ENCODE assay signal across 12 cellular contexts in the genomic region with DNA sequence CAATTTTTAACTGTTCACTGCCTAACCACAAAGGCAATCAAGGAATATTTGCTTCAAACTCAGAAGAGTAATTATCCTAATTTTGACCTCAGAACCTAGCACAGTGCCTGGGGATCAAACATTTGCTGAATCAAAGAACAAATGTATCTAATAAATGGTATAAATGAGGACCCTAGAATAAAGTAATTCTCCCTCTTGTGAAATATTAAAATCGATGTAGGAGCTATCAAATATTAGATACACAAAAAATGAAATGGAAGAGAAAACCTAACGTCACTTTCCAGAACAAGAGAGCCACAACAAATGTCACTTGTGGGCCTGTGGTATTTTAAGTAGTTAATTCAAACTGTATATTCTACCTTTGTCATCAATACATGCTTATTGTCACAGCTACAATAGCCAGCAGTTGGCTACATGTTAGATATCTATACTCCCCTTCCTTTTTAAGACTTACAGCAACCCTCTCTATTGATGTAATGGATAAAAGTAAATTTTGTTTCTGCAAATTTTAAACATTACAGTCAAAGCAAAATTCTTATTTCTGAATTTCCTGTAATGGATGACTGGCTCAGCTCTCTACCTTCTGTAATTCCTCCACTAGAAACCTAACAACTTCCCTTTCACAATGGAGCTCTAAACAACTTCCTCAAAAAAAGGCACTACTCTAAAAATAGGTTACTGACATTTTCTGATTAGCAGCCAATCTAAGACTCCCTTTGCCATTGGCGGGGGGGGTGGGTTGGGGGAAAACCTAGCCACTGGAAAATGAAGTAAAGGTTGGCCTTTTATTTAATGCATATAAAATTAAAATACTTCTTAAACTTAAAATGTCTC. TPM values are rescaled to one million over a fixed set of nuclear protein-coding genes. Genes with fewer than 3 reads are reported as not detected.
DNase-seq lines count a peak whose midpoint lies in the region; ATAC-seq and TF ChIP-seq lines count a peak whose summit lies in the region.
"Had no signal": no experiment of that assay in that cellular context is flagged by ENCODE, and none has a peak within 500 bp of the region (broad histone marks: within the 10 kb centered on the region; RNA-seq: fewer than 3 reads in every experiment).

No MANE protein-coding gene starts in this region.

- DNase-seq in activated T-cell treated with anti-CD3 and anti-CD28 coated beads, Interleukin-2, amount 50 U/mL, for 72 hours, result no peak
- DNase-seq in activated T-cell treated with anti-CD3 and anti-CD28 coated beads, Interleukin-2, amount 50 U/mL, for 4 hours, result no peak
- DNase-seq in SKM-1 (lab: John Stamatoyannopoulos, UW; ENCODE audit: unreplicated experiment), result peak; percentile 87
- DNase-seq in cardiac muscle cell (ENCODE audit: low read depth in 1 of 2, low spot score in 1 of 2), result peak in 1 of 2 donors; percentile 36
- no peak for DNase-seq in upper lobe of right lung
- DNase-seq in activated naive CD4-positive, alpha-beta T cell treated with anti-CD3 and anti-CD28 coated beads for 36 hours, result no peak
- DNase-seq: ACHN; activated naive CD4-positive, alpha-beta T cell treated with anti-CD3 and anti-CD28 coated beads, Interleukin-2, amount 10 ng/mL, durations not matched to agents 7 days and 5 days had no signal

- CTCF ChIA-PET in activated naive CD4-positive, alpha-beta T cell treated with anti-CD3 and anti-CD28 coated beads for 36 hours (lab: Charles Lee), result interaction anchor here (1.7 kb wide), 1 partner anchor 71 kb away, joined by 3 read pairs; no protein-coding TSS in a partner anchor

- H3K36me3 ChIP-seq in cardiac muscle cell (peaks cover 5% of the 10 kb centered on the region), upper lobe of right lung (no peaks in the 10 kb centered on the region)

- H3K4me1 ChIP-seq in cardiac muscle cell (ENCODE audit: low read depth) (peaks cover 45% of the 10 kb centered on the region), upper lobe of right lung (peaks cover 49% of the 10 kb centered on the region)

- peaks cover 86% of the 10 kb centered on the region for H3K4me1 Mint-ChIP-seq in activated T-cell treated with anti-CD3 and anti-CD28 coated beads, Interleukin-2, amount 50 U/mL, for 72 hours (ENCODE audit: low read depth)
- peaks cover 80% of the 10 kb centered on the region for H3K4me1 Mint-ChIP-seq in activated T-cell treated with anti-CD3 and anti-CD28 coated beads, Interleukin-2, amount 50 U/mL, for 4 hours (ENCODE audit: low read depth)
- H3K4me1 Mint-ChIP-seq in activated naive CD4-positive, alpha-beta T cell treated with anti-CD3 and anti-CD28 coated beads for 36 hours (ENCODE audit: low read depth), result peaks cover 79% of the 10 kb centered on the region

- peak overlapping the region; percentile 61 for H3K27ac ChIP-seq in cardiac muscle cell
- H3K27ac ChIP-seq in upper lobe of right lung, result no peak overlapping the region

- no peaks in the 10 kb centered on the region for H3K9me3 Mint-ChIP-seq in activated T-cell treated with anti-CD3 and anti-CD28 coated beads, Interleukin-2, amount 50 U/mL, for 72 hours
- no peaks in the 10 kb centered on the region for H3K9me3 Mint-ChIP-seq in activated T-cell treated with anti-CD3 and anti-CD28 coated beads, Interleukin-2, amount 50 U/mL, for 4 hours
- H3K9me3 Mint-ChIP-seq in activated naive CD4-positive, alpha-beta T cell treated with anti-CD3 and anti-CD28 coated beads for 36 hours, result no peaks in the 10 kb centered on the region
- H3K9me3 Mint-ChIP-seq: activated naive CD4-positive, alpha-beta T cell treated with anti-CD3 and anti-CD28 coated beads, Interleukin-2, amount 10 ng/mL, durations not matched to agents 7 days and 5 days; T-helper 1 cell treated with Interleukin-12 subunit alpha and Interleukin-12 subunit beta and Interleukin-4 antibody, amounts not matched to agents 30 μg/mL and 1 μg/mL, for 36 hours had no signal

- peaks cover 5 to 23% of the 10 kb centered on the region in 2 donors for H3K36me3 Mint-ChIP-seq in activated T-cell treated with anti-CD3 and anti-CD28 coated beads, Interleukin-2, amount 50 U/mL, for 72 hours (ENCODE audit: insufficient read depth in 2 of 2)
- H3K36me3 Mint-ChIP-seq in activated T-cell treated with anti-CD3 and anti-CD28 coated beads, Interleukin-2, amount 50 U/mL, for 4 hours (ENCODE audit: insufficient read depth), result peaks cover 30% of the 10 kb centered on the region
- H3K36me3 Mint-ChIP-seq in activated naive CD4-positive, alpha-beta T cell treated with anti-CD3 and anti-CD28 coated beads for 36 hours (ENCODE audit: low read depth), result peaks cover 37% of the 10 kb centered on the region

- H3K4me3 Mint-ChIP-seq in activated T-cell treated with anti-CD3 and anti-CD28 coated beads, Interleukin-2, amount 50 U/mL, for 72 hours, result no peak overlapping the region
- H3K4me3 Mint-ChIP-seq in activated T-cell treated with anti-CD3 and anti-CD28 coated beads, Interleukin-2, amount 50 U/mL, for 4 hours, result no peak overlapping the region
- H3K4me3 Mint-ChIP-seq in activated naive CD4-positive, alpha-beta T cell treated with anti-CD3 and anti-CD28 coated beads for 36 hours, result no peak overlapping the region
- H3K4me3 Mint-ChIP-seq: activated naive CD4-positive, alpha-beta T cell treated with anti-CD3 and anti-CD28 coated beads, Interleukin-2, amount 10 ng/mL, durations not matched to agents 7 days and 5 days; T-helper 1 cell treated with Interleukin-12 subunit alpha and Interleukin-12 subunit beta and Interleukin-4 antibody, amounts not matched to agents 30 μg/mL and 1 μg/mL, for 36 hours had no signal

- no peak for TF ChIP-seq CTCF in cardiac muscle cell (IDR thresholded peaks at IDR 0.05; ENCODE audit: low read depth, low read length)
- no peak for TF ChIP-seq CTCF in upper lobe of right lung (IDR thresholded peaks at IDR 0.05)

- H3K9me3 ChIP-seq in cardiac muscle cell (ENCODE audit: low read depth) (no peaks in the 10 kb centered on the region), upper lobe of right lung (no peaks in the 10 kb centered on the region)

- H3K27me3 ChIP-seq in cardiac muscle cell (no peaks in the 10 kb centered on the region), upper lobe of right lung (no peaks in the 10 kb centered on the region)

- intact Hi-C loops in upper lobe of right lung (cut with DNase I), result no loop called here
- intact Hi-C loops in activated naive CD4-positive, alpha-beta T cell treated with anti-CD3 and anti-CD28 coated beads for 36 hours (cut with micrococcal nuclease), result loop anchor here (1.0 kb wide), 2 partner anchors 18 to 36 kb away; no protein-coding TSS in a partner anchor

- H3K27ac Mint-ChIP-seq in activated T-cell treated with anti-CD3 and anti-CD28 coated beads, Interleukin-2, amount 50 U/mL, for 72 hours, result peak overlapping the region; percentile 61
- H3K27ac Mint-ChIP-seq in activated naive CD4-positive, alpha-beta T cell treated with anti-CD3 and anti-CD28 coated beads for 36 hours, result no peak overlapping the region
- H3K27ac Mint-ChIP-seq: activated naive CD4-positive, alpha-beta T cell treated with anti-CD3 and anti-CD28 coated beads, Interleukin-2, amount 10 ng/mL, durations not matched to agents 7 days and 5 days; T-helper 1 cell treated with Interleukin-12 subunit alpha and Interleukin-12 subunit beta and Interleukin-4 antibody, amounts not matched to agents 30 μg/mL and 1 μg/mL, for 36 hours had no signal

- ATAC-seq in activated T-cell treated with anti-CD3 and anti-CD28 coated beads, Interleukin-2, amount 50 U/mL, for 72 hours (replicated peaks in 1 of 2), result no peak
- ATAC-seq in activated T-cell treated with anti-CD3 and anti-CD28 coated beads, Interleukin-2, amount 50 U/mL, for 4 hours, result no peak
- ATAC-seq in upper lobe of right lung (peak; percentile 76), HG03432 (IDR thresholded peaks at IDR 0.05; ENCODE audit: unreplicated experiment) (no peak), HG03378 (IDR thresholded peaks at IDR 0.05; ENCODE audit: unreplicated experiment) (no peak)

- H3K27me3 Mint-ChIP-seq in activated T-cell treated with anti-CD3 and anti-CD28 coated beads, Interleukin-2, amount 50 U/mL, for 72 hours (ENCODE audit: low read depth), result no peaks in the 10 kb centered on the region
- H3K27me3 Mint-ChIP-seq in activated T-cell treated with anti-CD3 and anti-CD28 coated beads, Interleukin-2, amount 50 U/mL, for 4 hours (ENCODE audit: low read depth), result no peaks in the 10 kb centered on the region
- no peaks in the 10 kb centered on the region for H3K27me3 Mint-ChIP-seq in activated naive CD4-positive, alpha-beta T cell treated with anti-CD3 and anti-CD28 coated beads for 36 hours (ENCODE audit: low read depth)
- H3K27me3 Mint-ChIP-seq: activated naive CD4-positive, alpha-beta T cell treated with anti-CD3 and anti-CD28 coated beads, Interleukin-2, amount 10 ng/mL, durations not matched to agents 7 days and 5 days had no signal

- H3K4me3 ChIP-seq in cardiac muscle cell (no peak overlapping the region), upper lobe of right lung (no peak overlapping the region)
- H3K4me3 ChIP-seq: lung had no signal

RNA-seq across cellular contexts. Expression of gene PUM1, which starts 37.6 kb away (rescaled TPM):
- 100 to 1,000 TPM; 100 to 104 TPM for total RNA-seq in activated T-cell treated with anti-CD3 and anti-CD28 coated beads, Interleukin-2, amount 50 U/mL, for 72 hours
- total RNA-seq in activated T-cell treated with anti-CD3 and anti-CD28 coated beads, Interleukin-2, amount 50 U/mL, for 4 hours, result 100 to 1,000 TPM; 104 to 113 (median 110) TPM
- total RNA-seq in cardiac muscle cell, result 99.6 and 130 TPM in 2 replicates
- polyA plus RNA-seq in cardiac muscle cell, result 81.1 and 134 TPM in 2 replicates
- total RNA-seq in upper lobe of right lung, result 117 TPM
- 10 to 100 TPM; 84.9 to 89.7 TPM for total RNA-seq in activated naive CD4-positive, alpha-beta T cell treated with anti-CD3 and anti-CD28 coated beads for 36 hours
